Comparison of ENCODE assay signal across 16 cellular contexts in the genomic region with DNA sequence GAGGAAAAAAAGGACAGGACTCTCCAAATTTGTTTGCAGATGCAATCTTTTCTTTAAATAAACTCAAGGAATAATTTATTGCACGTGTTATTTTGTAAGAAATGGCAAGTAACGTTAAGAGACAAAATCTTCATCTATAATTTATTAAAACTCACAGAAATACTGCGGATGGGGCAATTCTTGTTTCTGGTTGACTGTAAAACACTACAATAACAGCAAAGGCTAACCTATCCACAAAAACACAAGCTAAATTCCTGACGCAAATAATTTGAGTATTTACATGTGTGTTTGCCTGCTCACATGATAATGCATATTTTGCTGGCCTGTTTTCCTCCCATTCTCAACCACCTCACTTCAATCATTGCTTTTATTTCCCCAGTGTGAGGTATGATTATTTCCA.
DNase-seq lines count a peak whose midpoint lies in the region; ATAC-seq and TF ChIP-seq lines count a peak whose summit lies in the region.
"Had no signal": no experiment of that assay in that cellular context is flagged by ENCODE, and none has a peak within 500 bp of the region (broad histone marks: within the 10 kb centered on the region; RNA-seq: fewer than 3 reads in every experiment).

No MANE protein-coding gene starts in this region.

- peaks cover 12 to 27% of the 10 kb centered on the region in 2 donors for H3K4me1 ChIP-seq in left lung
- H3K4me1 ChIP-seq in psoas muscle = peaks cover 77% of the 10 kb centered on the region

- WGBS in psoas muscle, 3 donors = 45 to 52% (median 48%) methylated on average over 4 of the region's 4 CpGs

- DNase-seq in DMS 273 (lab: John Stamatoyannopoulos, UW; ENCODE audit: unreplicated experiment) = peak; percentile 50
- DNase-seq in left lung = no peak
- DNase-seq in psoas muscle = no peak
- no peak for DNase-seq in activated T-cell treated with anti-CD3 and anti-CD28 coated beads, Interleukin-2, amount 50 U/mL, for 48 hours
- no peak for DNase-seq in T-helper 2 cell
- DNase-seq in NCI-H2171 treated with DMSO at 0.1 percent for 48 hours (lab: John Stamatoyannopoulos, UW) = no peak
- DNase-seq: activated CD8-positive, alpha-beta memory T cell treated with anti-CD3 and anti-CD28 coated beads for 24 hours; cerebellar nuclear complex; glutamatergic neuron; islet precursor cell; NCI-H2171; stimulated activated CD4-positive, alpha-beta T cell treated with anti-CD3 and anti-CD28 coated beads, Interleukin-15, amount 100 ng/mL, for 24 hours; stimulated activated naive CD8-positive, alpha-beta T cell treated with anti-CD3 and anti-CD28 coated beads, Interleukin-15, Interleukin-2, amounts not matched to agents 100 U/mL and 50 U/mL, for 24 hours had no signal

- ATAC-seq in left lung (no peak), psoas muscle (no peak), GM18519 (IDR thresholded peaks at IDR 0.05; ENCODE audit: low FRiP score, unreplicated experiment) (no peak)
- ATAC-seq: stimulated activated naive CD8-positive, alpha-beta T cell treated with anti-CD3 and anti-CD28 coated beads, Interleukin-15, Interleukin-2, amounts not matched to agents 100 U/mL and 50 U/mL, for 24 hours had no signal

- TF ChIP-seq CTCF in VCaP (conservative IDR thresholded peaks at IDR 0.05) (no peak), left lung (IDR thresholded peaks at IDR 0.05) (no peak), psoas muscle (IDR thresholded peaks at IDR 0.05) (no peak)

- H3K27ac ChIP-seq in VCaP = peak overlapping the region; percentile 77
- peak overlapping the region; percentile 78 to 91 for H3K27ac ChIP-seq in left lung
- H3K27ac ChIP-seq in psoas muscle = peak overlapping the region; percentile 77
- H3K27ac ChIP-seq: RWPE1 had no signal

- H3K9me3 ChIP-seq in left lung (no peaks in the 10 kb centered on the region), psoas muscle (no peaks in the 10 kb centered on the region)

- intact Hi-C loops in left lung (cut with DNase I) (no loop called here), psoas muscle (cut with DNase I) (no loop called here)

- H3K27me3 ChIP-seq in left lung (no peaks in the 10 kb centered on the region), psoas muscle (ENCODE audit: insufficient read depth in 3 of 3, low read length in 2 of 3) (no peaks in the 10 kb centered on the region)

- H3K36me3 ChIP-seq in left lung = no peaks in the 10 kb centered on the region
- no peaks in the 10 kb centered on the region for H3K36me3 ChIP-seq in psoas muscle (ENCODE audit: insufficient read depth in 1 of 2, low read depth in 1 of 2)

- H3K4me3 ChIP-seq in left lung (peak overlapping the region; percentile 42 to 46), psoas muscle (peak overlapping the region; percentile 60)
